In the genomic region with DNA sequence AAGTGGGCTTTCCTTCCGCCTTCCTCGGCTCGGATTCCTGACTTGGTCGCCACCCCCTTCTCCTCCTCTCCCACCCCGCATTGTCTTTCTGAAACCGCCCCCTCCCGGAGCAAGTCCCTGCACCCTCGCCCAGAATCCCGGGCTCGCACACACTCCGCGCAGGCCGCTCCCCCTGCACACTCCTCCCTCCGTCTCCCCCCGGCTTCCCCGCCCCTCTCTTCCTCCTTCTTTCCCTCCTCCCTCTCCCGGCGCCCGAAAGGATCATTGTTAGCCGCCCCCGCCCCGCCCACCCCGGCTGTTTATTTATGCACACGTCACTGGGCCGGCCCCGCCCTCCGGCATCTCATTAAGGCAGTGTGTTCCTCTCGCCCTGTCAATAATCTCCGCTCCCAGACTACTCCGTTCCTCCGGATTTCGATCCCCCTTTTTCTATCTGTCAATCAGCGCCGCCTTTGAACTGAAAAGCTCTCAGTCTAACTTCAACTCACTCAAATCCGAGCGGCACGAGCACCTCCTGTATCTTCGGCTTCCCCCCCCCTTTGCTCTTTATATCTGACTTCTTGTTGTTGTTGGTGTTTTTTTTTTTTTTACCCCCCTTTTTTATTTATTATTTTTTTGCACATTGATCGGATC, we compare ENCODE assay signal across 8 cellular contexts. TPM values are rescaled to one million over a fixed set of nuclear protein-coding genes. Genes with fewer than 3 reads are reported as not detected.
DNase-seq lines count a peak whose midpoint lies in the region; ATAC-seq and TF ChIP-seq lines count a peak whose summit lies in the region.

A gene (plus strand): TSS at position 373 of the 633 bp plus-strand sequence. CDS start 510 bp downstream, outside the sequence.

- no peak for TF ChIP-seq CTCF in VCaP (conservative IDR thresholded peaks at IDR 0.05)

- ATAC-seq in HG02642 (IDR thresholded peaks at IDR 0.05; ENCODE audit: poor library complexity, unreplicated experiment) = peak; percentile 69
- ATAC-seq in sciatic nerve = peak; percentile 95
- ATAC-seq in GM18858 (IDR thresholded peaks at IDR 0.05; ENCODE audit: unreplicated experiment) = no peak

- DNase-seq in D341Med (ENCODE audit: low spot score) (peak; percentile 83), NCI-H2196 treated with DMSO at 0.1 percent for 48 hours (lab: John Stamatoyannopoulos, UW; ENCODE audit: unreplicated experiment) (peak; percentile 61), caudate nucleus (lab: John Stamatoyannopoulos, UW) (peak; percentile 25 to 98 (median 93)), sciatic nerve (ENCODE audit: low spot score) (peak; percentile 97)

- intact Hi-C loops in sciatic nerve (cut with DNase I) = loop anchor here (10.0 kb wide), 3 partner anchors 55 to 175 kb away; no protein-coding TSS in a partner anchor

- peak within 1 kb of the TSS; percentile 84 for H3K4me3 ChIP-seq in iPS-18c (ENCODE audit: insufficient read depth, low read depth, low read length)

- no peaks in the 10 kb centered on the region for H3K9me3 ChIP-seq in iPS-18c (ENCODE audit: control insufficient read depth, insufficient read depth, low read length)

- peak within 1 kb of the TSS; percentile 78 for H3K27ac ChIP-seq in VCaP
- H3K27ac ChIP-seq in caudate nucleus (ENCODE audit: low read depth, low read length) = peak within 1 kb of the TSS; percentile 78

RNA-seq across cellular contexts. Expression of the gene that starts here (rescaled TPM):
- total RNA-seq in sciatic nerve = 53.6 TPM
